In the genomic region with DNA sequence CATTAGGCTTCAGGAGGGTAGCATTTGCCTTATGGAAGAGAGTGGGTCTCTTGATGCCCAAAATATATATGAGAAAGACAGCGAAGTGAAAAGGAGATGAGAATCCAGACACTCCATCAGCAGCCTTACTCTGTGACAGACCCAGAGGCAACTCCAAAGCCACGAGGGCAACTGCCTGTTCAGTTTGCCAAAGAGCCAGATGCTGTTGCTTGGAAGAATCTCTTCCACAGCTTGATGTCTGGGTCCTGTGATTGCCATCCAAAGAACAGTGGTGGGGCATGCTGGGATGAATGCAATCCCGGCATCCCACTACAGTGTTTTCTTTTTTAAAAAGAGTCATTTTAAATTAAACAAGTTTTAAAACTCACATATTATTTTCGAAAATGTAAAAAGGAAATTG, we compare ENCODE assay signal across 15 cellular contexts.
"Had no signal": no experiment of that assay in that cellular context is flagged by ENCODE, and none has a peak within 500 bp of the region (broad histone marks: within the 10 kb centered on the region; RNA-seq: fewer than 3 reads in every experiment).

No MANE protein-coding gene starts in this region.

- DNase-seq: activated T-cell treated with anti-CD3 and anti-CD28 coated beads, Interleukin-2, amount 50 U/mL, for 1 hour; aorta; effector memory CD4-positive, alpha-beta T cell; foreskin keratinocyte; kidney; left lung; naive thymus-derived CD4-positive, alpha-beta T cell; retina; sigmoid colon; stimulated activated CD4-positive, alpha-beta T cell treated with anti-CD3 and anti-CD28 coated beads, Interleukin-15, amount 100 ng/mL, for 24 hours; stomach; transverse colon; uterus had no signal

- ATAC-seq: activated naive CD4-positive, alpha-beta T cell treated with anti-CD3 and anti-CD28 coated beads, Interleukin-2, amount 50 U/mL, for 72 hours; foreskin keratinocyte; left lung; naive thymus-derived CD4-positive, alpha-beta T cell; stimulated activated memory B cell treated with anti-CD40 and anti-IgM and Interleukin-4, amounts not matched to agents 10 μg/mL and 1 μg/mL and 100 μg/mL, for 72 hours had no signal
